In genomic region chr17:34990921-34991365, GRCh38 we compare ENCODE assay signal across 15 cellular contexts. TPM values are rescaled to one million over a fixed set of nuclear protein-coding genes. Genes with fewer than 3 reads are reported as not detected.
DNase-seq lines count a peak whose midpoint lies in the region; ATAC-seq and TF ChIP-seq lines count a peak whose summit lies in the region.
"Had no signal": no experiment of that assay in that cellular context is flagged by ENCODE, and none has a peak within 500 bp of the region (broad histone marks: within the 10 kb centered on the region; RNA-seq: fewer than 3 reads in every experiment).

No MANE protein-coding gene starts in this region.

- H3K27ac ChIP-seq in transverse colon (peak overlapping the region; percentile 43 to 63 (median 52)), RWPE1 (no peak overlapping the region)
- H3K27ac ChIP-seq: PC-9, thyroid gland had no signal

- peaks cover 24% of the 10 kb centered on the region for H3K4me1 Mint-ChIP-seq in activated CD4-positive, alpha-beta memory T cell treated with anti-CD3 and anti-CD28 coated beads, Interleukin-2, amount 10 ng/mL, durations not matched to agents 7 days and 5 days
- peaks cover 2% of the 10 kb centered on the region for H3K4me1 Mint-ChIP-seq in activated CD4-positive, alpha-beta memory T cell treated with anti-CD3 and anti-CD28 coated beads for 36 hours (ENCODE audit: low read depth)

- in situ Hi-C loops in transverse colon (cut with MboI; ENCODE audit: low pct_ligation_motif_present in 1 of 4, low pct_unique_long_range_greater_than_20kb in 1 of 4, low sequenced_read_pairs in 3 of 4), result loop anchor here (10.0 to 25.0 kb wide), 2 partner anchors 96 to 104 kb away; no protein-coding TSS in a partner anchor

- peaks cover 6 to 31% (median 16%) of the 10 kb centered on the region in 4 donors for H3K4me1 ChIP-seq in transverse colon
- H3K4me1 ChIP-seq: HAP-1, thyroid gland had no signal

- TF ChIP-seq CTCF in transverse colon (IDR thresholded peaks at IDR 0.05) (no peak), RWPE1 (conservative IDR thresholded peaks at IDR 0.05; ENCODE audit: low read depth) (no peak)

- peaks cover 0 to 18% (median 8%) of the 10 kb centered on the region in 4 donors for H3K36me3 ChIP-seq in transverse colon

- ATAC-seq in left ventricle myocardium superior (peak; percentile 81), HG03354 (IDR thresholded peaks at IDR 0.05; ENCODE audit: poor library complexity, severe bottlenecking, unreplicated experiment) (no peak)

- CTCF ChIA-PET in activated CD4-positive, alpha-beta memory T cell treated with anti-CD3 and anti-CD28 coated beads, Interleukin-2, amount 10 ng/mL, durations not matched to agents 7 days and 5 days (lab: Charles Lee), result interaction anchor here (0.6 to 12.7 kb wide), 4 partner anchors 9 to 128 kb away, joined by 3 to 123 read pairs (median 6); partner anchors contain the start of genes FNDC8 and RAD51D
- CTCF ChIA-PET in activated CD4-positive, alpha-beta memory T cell treated with anti-CD3 and anti-CD28 coated beads for 36 hours (lab: Charles Lee), result interaction anchor here (1.0 to 2.2 kb wide), 5 partner anchors 9 to 128 kb away, joined by 3 to 13 read pairs (median 4); partner anchors contain the start of gene RAD51D
- CTCF ChIA-PET in RWPE1 (lab: Yijun Ruan, JAX), result interaction anchor here (0.6 to 0.7 kb wide), 2 partner anchors 96 to 290 kb away, joined by 3 to 4 read pairs; no protein-coding TSS in a partner anchor

- no peaks in the 10 kb centered on the region for H3K9me3 Mint-ChIP-seq in activated CD4-positive, alpha-beta memory T cell treated with anti-CD3 and anti-CD28 coated beads, Interleukin-2, amount 10 ng/mL, durations not matched to agents 7 days and 5 days
- H3K9me3 Mint-ChIP-seq in activated CD4-positive, alpha-beta memory T cell treated with anti-CD3 and anti-CD28 coated beads for 36 hours, result no peaks in the 10 kb centered on the region
- H3K9me3 Mint-ChIP-seq: activated naive CD4-positive, alpha-beta T cell treated with anti-CD3 and anti-CD28 coated beads, Interleukin-2, amount 50 U/mL, for 24 hours; T-helper 2 cell treated with Interferon-gamma antibody and Interleukin-4, amounts not matched to agents 5 μg/mL and 100 μg/mL, for 36 hours had no signal

- no peaks in the 10 kb centered on the region for H3K9me3 ChIP-seq in transverse colon
- H3K9me3 ChIP-seq: HAP-1, thyroid gland had no signal

- TF ChIP-seq EP300 in transverse colon (IDR thresholded peaks at IDR 0.05; ENCODE audit: low read depth), result no peak

- H3K4me3 Mint-ChIP-seq in activated CD4-positive, alpha-beta memory T cell treated with anti-CD3 and anti-CD28 coated beads, Interleukin-2, amount 10 ng/mL, durations not matched to agents 7 days and 5 days, result no peak overlapping the region
- no peak overlapping the region for H3K4me3 Mint-ChIP-seq in activated CD4-positive, alpha-beta memory T cell treated with anti-CD3 and anti-CD28 coated beads for 36 hours
- H3K4me3 Mint-ChIP-seq: activated naive CD4-positive, alpha-beta T cell treated with anti-CD3 and anti-CD28 coated beads, Interleukin-2, amount 50 U/mL, for 24 hours; T-helper 2 cell treated with Interferon-gamma antibody and Interleukin-4, amounts not matched to agents 5 μg/mL and 100 μg/mL, for 36 hours had no signal

- no peak for TF ChIP-seq POLR2A in transverse colon (IDR thresholded peaks at IDR 0.05)

- H3K27ac Mint-ChIP-seq in activated CD4-positive, alpha-beta memory T cell treated with anti-CD3 and anti-CD28 coated beads, Interleukin-2, amount 10 ng/mL, durations not matched to agents 7 days and 5 days, result peak overlapping the region; percentile 11
- no peak overlapping the region for H3K27ac Mint-ChIP-seq in activated CD4-positive, alpha-beta memory T cell treated with anti-CD3 and anti-CD28 coated beads for 36 hours
- H3K27ac Mint-ChIP-seq: T-helper 2 cell treated with Interferon-gamma antibody and Interleukin-4, amounts not matched to agents 5 μg/mL and 100 μg/mL, for 36 hours had no signal

- no peak for DNase-seq in activated CD4-positive, alpha-beta memory T cell treated with anti-CD3 and anti-CD28 coated beads, Interleukin-2, amount 10 ng/mL, durations not matched to agents 7 days and 5 days
- no peak for DNase-seq in activated CD4-positive, alpha-beta memory T cell treated with anti-CD3 and anti-CD28 coated beads for 36 hours
- DNase-seq in NCI-H2196 treated with DMSO at 0.1 percent for 48 hours (lab: John Stamatoyannopoulos, UW; ENCODE audit: unreplicated experiment) (peak; percentile 20), left ventricle myocardium superior (no peak), transverse colon (peak; percentile 38), RWPE1 (ENCODE audit: low spot score) (no peak)
- no peak for DNase-seq in stimulated activated CD4-positive, alpha-beta T cell treated with anti-CD3 and anti-CD28 coated beads, Interleukin-4, amount 100 ng/mL, for 1 hour
- DNase-seq: activated CD8-positive, alpha-beta memory T cell treated with anti-CD3 and anti-CD28 coated beads for 24 hours; NCI-H2081 treated with DMSO at 0.1 percent for 48 hours; PC-9; thyroid gland had no signal

- H3K4me3 ChIP-seq in transverse colon, result no peak overlapping the region
- H3K4me3 ChIP-seq: HAP-1, PC-9, thyroid gland had no signal

- intact Hi-C loops in activated CD4-positive, alpha-beta memory T cell treated with anti-CD3 and anti-CD28 coated beads for 36 hours (cut with micrococcal nuclease), result no loop called here
- intact Hi-C loops in left ventricle myocardium superior (cut with micrococcal nuclease) (loop anchor here (10.0 kb wide), 1 partner anchor 104 kb away; no protein-coding TSS in a partner anchor), transverse colon (cut with DNase I; ENCODE audit: low total_unique reads) (no loop called here)

- POLR2A ChIA-PET in activated CD4-positive, alpha-beta memory T cell treated with anti-CD3 and anti-CD28 coated beads, Interleukin-2, amount 10 ng/mL, durations not matched to agents 7 days and 5 days (lab: Charles Lee), result interaction anchor here (1.2 to 4.4 kb wide), 6 partner anchors 10 to 128 kb away, joined by 3 to 31 read pairs (median 6); partner anchors contain the start of genes CCT6B, LIG3, RAD51D and RFFL
- POLR2A ChIA-PET in activated CD4-positive, alpha-beta memory T cell treated with anti-CD3 and anti-CD28 coated beads for 36 hours (lab: Charles Lee), result interaction anchor here (1.8 kb wide), 1 partner anchor 31 kb away, joined by 6 read pairs; no protein-coding TSS in a partner anchor
- POLR2A ChIA-PET in RWPE1 (lab: Yijun Ruan, JAX; ENCODE audit: low non-redundant PET), result no interaction called here

- WGBS in transverse colon (ENCODE audit: low coverage in 1 of 2), 2 donors, result 25 to 51% methylated on average over 3 to 6 of the region's 6 CpGs

- no peaks in the 10 kb centered on the region for H3K27me3 Mint-ChIP-seq in activated CD4-positive, alpha-beta memory T cell treated with anti-CD3 and anti-CD28 coated beads, Interleukin-2, amount 10 ng/mL, durations not matched to agents 7 days and 5 days
- no peaks in the 10 kb centered on the region for H3K27me3 Mint-ChIP-seq in activated CD4-positive, alpha-beta memory T cell treated with anti-CD3 and anti-CD28 coated beads for 36 hours
- H3K27me3 Mint-ChIP-seq: activated naive CD4-positive, alpha-beta T cell treated with anti-CD3 and anti-CD28 coated beads, Interleukin-2, amount 50 U/mL, for 24 hours had no signal

- no peaks in the 10 kb centered on the region for H3K27me3 ChIP-seq in transverse colon
- H3K27me3 ChIP-seq: thyroid gland had no signal

- peaks cover 63% of the 10 kb centered on the region for H3K36me3 Mint-ChIP-seq in activated CD4-positive, alpha-beta memory T cell treated with anti-CD3 and anti-CD28 coated beads, Interleukin-2, amount 10 ng/mL, durations not matched to agents 7 days and 5 days (ENCODE audit: low read depth)
- peaks cover 54% of the 10 kb centered on the region for H3K36me3 Mint-ChIP-seq in activated CD4-positive, alpha-beta memory T cell treated with anti-CD3 and anti-CD28 coated beads for 36 hours

RNA-seq across cellular contexts. Expression of gene LIG3, which starts 10.6 kb away (rescaled TPM):
- 10 to 100 TPM; 35.0 to 38.3 TPM for total RNA-seq in activated CD4-positive, alpha-beta memory T cell treated with anti-CD3 and anti-CD28 coated beads, Interleukin-2, amount 10 ng/mL, durations not matched to agents 7 days and 5 days
- total RNA-seq in activated CD4-positive, alpha-beta memory T cell treated with anti-CD3 and anti-CD28 coated beads for 36 hours, result 10 to 100 TPM; 48.3 to 48.7 TPM
- total RNA-seq in left ventricle myocardium superior, result 19.3 TPM
- 10 to 100 TPM in 3 of 4 donors, 1 to 10 TPM in 1; 9.8 to 44.5 (median 23.9) TPM for total RNA-seq in transverse colon

RNA-seq across cellular contexts. Expression of gene ZNF830, which starts 29.6 kb away (rescaled TPM):
- total RNA-seq in activated CD4-positive, alpha-beta memory T cell treated with anti-CD3 and anti-CD28 coated beads, Interleukin-2, amount 10 ng/mL, durations not matched to agents 7 days and 5 days, result 10 to 100 TPM; 25.2 to 25.4 TPM
- 10 to 100 TPM; 19.5 to 20.7 TPM for total RNA-seq in activated CD4-positive, alpha-beta memory T cell treated with anti-CD3 and anti-CD28 coated beads for 36 hours
- total RNA-seq in left ventricle myocardium superior (10.7 TPM), transverse colon (10 to 100 TPM; 10.9 to 21.7 (median 14.1) TPM)

RNA-seq across cellular contexts. Expression of gene CCT6B, which starts 29.7 kb away (rescaled TPM):
- 1 to 10 TPM; 1.5 to 1.9 TPM for total RNA-seq in activated CD4-positive, alpha-beta memory T cell treated with anti-CD3 and anti-CD28 coated beads, Interleukin-2, amount 10 ng/mL, durations not matched to agents 7 days and 5 days
- 1 to 10 TPM; 1.1 to 1.3 TPM for total RNA-seq in activated CD4-positive, alpha-beta memory T cell treated with anti-CD3 and anti-CD28 coated beads for 36 hours
- 1.3 TPM for total RNA-seq in left ventricle myocardium superior
- 1 to 10 TPM in 1 of 4 donors, under 1 TPM in 1, not detected in 2; 0.96 to 1.9 TPM for total RNA-seq in transverse colon

Comparison
In these comparisons a context has a peak if more than half of its experiments do, and no peak if none do; other contexts are left out.
1. DNase-seq: peak in NCI-H2196 treated with DMSO at 0.1 percent for 48 hours (single experiment) and transverse colon (single experiment); none in activated CD4-positive, alpha-beta memory T cell treated with anti-CD3 and anti-CD28 coated beads, Interleukin-2, amount 10 ng/mL, durations not matched to agents 7 days and 5 days (single experiment), activated CD4-positive, alpha-beta memory T cell treated with anti-CD3 and anti-CD28 coated beads for 36 hours (single experiment), left ventricle myocardium superior (single experiment), RWPE1 (single experiment) and stimulated activated CD4-positive, alpha-beta T cell treated with anti-CD3 and anti-CD28 coated beads, Interleukin-4, amount 100 ng/mL, for 1 hour (single experiment).